ENCODE assay signal across 29 cellular contexts in genomic region chr2:220743203-220743602, GRCh38.
"Had no signal": no experiment of that assay in that cellular context is flagged by ENCODE, and none has a peak within 500 bp of the region (broad histone marks: within the 10 kb centered on the region; RNA-seq: fewer than 3 reads in every experiment).

No MANE protein-coding gene starts in this region.

- H3K4me3 ChIP-seq: left lung, lower lobe of right lung, pancreas, prostate gland, right lobe of liver, smooth muscle cell, stomach, testis, thyroid gland, transverse colon, upper lobe of right lung had no signal

- H3K27ac ChIP-seq: left lung, lower lobe of right lung, pancreas, prostate gland, right lobe of liver, stomach, testis, thyroid gland, transverse colon, upper lobe of right lung had no signal

- H3K36me3 ChIP-seq: left lung, lower lobe of right lung, pancreas, prostate gland, right lobe of liver, stomach, thyroid gland, transverse colon, upper lobe of right lung had no signal

- H3K9me3 ChIP-seq: left lung, lower lobe of right lung, pancreas, prostate gland, right lobe of liver, testis, thyroid gland, upper lobe of right lung had no signal

- H3K4me1 ChIP-seq: left lung, lower lobe of right lung, pancreas, prostate gland, right lobe of liver, stomach, testis, thyroid gland, transverse colon, upper lobe of right lung had no signal

- H3K4me3 Mint-ChIP-seq: naive thymus-derived CD8-positive, alpha-beta T cell; nephron; neural crest cell; stimulated activated naive B cell treated with anti-CD40 and anti-IgM and Interleukin-4, amounts not matched to agents 10 μg/mL and 1 μg/mL and 100 μg/mL, for 72 hours had no signal

- H3K9me3 Mint-ChIP-seq: stimulated activated naive B cell treated with anti-CD40 and anti-IgM and Interleukin-4, amounts not matched to agents 10 μg/mL and 1 μg/mL and 100 μg/mL, for 72 hours had no signal

- FAIRE-seq: keratinocyte, urothelium cell line had no signal

- H3K36me3 Mint-ChIP-seq: naive thymus-derived CD8-positive, alpha-beta T cell; stimulated activated naive B cell treated with anti-CD40 and anti-IgM and Interleukin-4, amounts not matched to agents 10 μg/mL and 1 μg/mL and 100 μg/mL, for 72 hours had no signal

- DNase-seq: hippocampal formation; kidney glomerular epithelial cell; left colon; left lung; lower lobe of right lung; mammary epithelial cell; mesenchymal stem cell; naive thymus-derived CD8-positive, alpha-beta T cell; nucleus accumbens; pancreas; posterior cingulate gyrus; right lobe of liver; stimulated activated CD4-positive, alpha-beta T cell treated with anti-CD3 and anti-CD28 coated beads, Interleukin-1b, Interleukin-23, amount 100 ng/mL, for 48 hours; stimulated activated CD4-positive, alpha-beta T cell treated with anti-CD3 and anti-CD28 coated beads, Interleukin-2, amount 100 ng/mL, for 48 hours; stimulated activated CD4-positive, alpha-beta T cell treated with anti-CD3 and anti-CD28 coated beads, Interleukin-4, amount 100 ng/mL, for 4 hours; stimulated activated CD8-positive, alpha-beta memory T cell treated with anti-CD3 and anti-CD28 coated beads, Interleukin-4, amount 100 ng/mL, for 48 hours; stimulated activated naive B cell treated with anti-CD40 and anti-IgM and Interleukin-4, amounts not matched to agents 10 μg/mL and 1 μg/mL and 100 μg/mL, for 72 hours; stimulated activated naive CD8-positive, alpha-beta T cell treated with anti-CD3 and anti-CD28 coated beads, Interleukin-15, Interleukin-2, amounts not matched to agents 100 U/mL and 50 U/mL, for 24 hours; stomach; testis; thyroid gland; transverse colon; upper lobe of right lung had no signal

- H3K27me3 ChIP-seq: left lung, pancreas, right lobe of liver, stomach, testis, thyroid gland, transverse colon, upper lobe of right lung had no signal

- H3K27ac Mint-ChIP-seq: naive thymus-derived CD8-positive, alpha-beta T cell; nephron; stimulated activated naive B cell treated with anti-CD40 and anti-IgM and Interleukin-4, amounts not matched to agents 10 μg/mL and 1 μg/mL and 100 μg/mL, for 72 hours had no signal

- H3K4me1 Mint-ChIP-seq: naive thymus-derived CD8-positive, alpha-beta T cell; nephron; neural crest cell; stimulated activated naive B cell treated with anti-CD40 and anti-IgM and Interleukin-4, amounts not matched to agents 10 μg/mL and 1 μg/mL and 100 μg/mL, for 72 hours had no signal

- ATAC-seq: left colon; left lung; lower lobe of right lung; naive thymus-derived CD8-positive, alpha-beta T cell; pancreas; right lobe of liver; stimulated activated naive B cell treated with anti-CD40 and anti-IgM and Interleukin-4, amounts not matched to agents 10 μg/mL and 1 μg/mL and 100 μg/mL, for 72 hours; stimulated activated naive CD8-positive, alpha-beta T cell treated with anti-CD3 and anti-CD28 coated beads, Interleukin-15, Interleukin-2, amounts not matched to agents 100 U/mL and 50 U/mL, for 24 hours; upper lobe of right lung had no signal

- H3K4me2 ChIP-seq: smooth muscle cell had no signal
